In the genomic region with DNA sequence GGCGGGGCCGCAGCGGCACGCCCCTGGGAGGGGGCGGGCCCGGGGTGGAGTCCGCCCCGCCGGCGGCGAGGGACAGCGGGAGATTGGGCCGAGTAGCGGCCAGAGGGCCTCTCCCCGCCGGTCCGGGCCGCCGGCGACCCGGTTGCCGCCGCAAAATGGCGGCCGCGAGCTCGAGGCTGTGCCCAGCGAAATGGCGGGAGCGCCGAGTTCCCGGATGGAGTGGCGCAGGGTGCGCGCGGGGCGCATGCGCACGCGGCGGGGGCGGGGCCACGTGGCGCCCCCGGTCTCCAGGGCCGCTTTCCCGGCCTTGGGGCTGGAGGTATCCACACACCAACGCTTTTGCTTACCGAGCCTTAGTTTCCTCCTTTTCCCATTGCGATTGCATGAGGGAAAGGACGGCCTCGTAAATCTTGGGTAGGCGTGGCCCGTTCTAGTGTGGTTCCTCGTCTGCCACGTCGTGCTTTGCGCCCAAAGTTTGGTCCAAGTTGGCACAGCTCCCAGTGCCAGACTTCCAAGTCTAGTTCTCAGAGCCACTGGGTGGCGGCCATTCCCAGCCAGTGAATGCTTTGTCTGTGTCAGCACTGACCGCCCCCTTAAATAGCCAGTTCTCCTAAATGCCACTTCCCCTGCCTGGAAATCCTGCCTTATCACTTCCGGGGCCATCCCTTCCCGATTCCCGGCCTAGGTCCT, we compare ENCODE assay signal across 1 cellular context.
TF ChIP-seq lines count a peak whose summit lies in the region.

No MANE protein-coding gene starts in this region.

TF ChIP-seq in GM12878, 131 proteins besides CTCF, POLR2A, EP300 and RAD21 (continued from another document and continues in another):
- TF ChIP-seq, protein P1, sequence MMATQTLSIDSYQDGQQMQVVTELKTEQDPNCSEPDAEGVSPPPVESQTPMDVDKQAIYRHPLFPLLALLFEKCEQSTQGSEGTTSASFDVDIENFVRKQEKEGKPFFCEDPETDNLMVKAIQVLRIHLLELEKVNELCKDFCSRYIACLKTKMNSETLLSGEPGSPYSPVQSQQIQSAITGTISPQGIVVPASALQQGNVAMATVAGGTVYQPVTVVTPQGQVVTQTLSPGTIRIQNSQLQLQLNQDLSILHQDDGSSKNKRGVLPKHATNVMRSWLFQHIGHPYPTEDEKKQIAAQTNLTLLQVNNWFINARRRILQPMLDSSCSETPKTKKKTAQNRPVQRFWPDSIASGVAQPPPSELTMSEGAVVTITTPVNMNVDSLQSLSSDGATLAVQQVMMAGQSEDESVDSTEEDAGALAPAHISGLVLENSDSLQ (IDR thresholded peaks at IDR 0.05) = peak; percentile 12
- TF ChIP-seq, protein P2, sequence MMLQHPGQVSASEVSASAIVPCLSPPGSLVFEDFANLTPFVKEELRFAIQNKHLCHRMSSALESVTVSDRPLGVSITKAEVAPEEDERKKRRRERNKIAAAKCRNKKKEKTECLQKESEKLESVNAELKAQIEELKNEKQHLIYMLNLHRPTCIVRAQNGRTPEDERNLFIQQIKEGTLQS (IDR thresholded peaks at IDR 0.05; ENCODE audit: borderline replicate concordance, extremely low read depth, low read depth, low read length) = peak; percentile 64; the same call in 1 of the 2 replicates
- TF ChIP-seq CBX3 (IDR thresholded peaks at IDR 0.05; ENCODE audit: borderline replicate concordance, low read depth) (no peak), SUZ12 (IDR thresholded peaks at IDR 0.05; ENCODE audit: unreplicated experiment) (no peak), RFX5 (IDR thresholded peaks at IDR 0.05; ENCODE audit: low read depth, low read length) (no peak), PML (IDR thresholded peaks at IDR 0.05; ENCODE audit: low read length) (no peak), SMAD5 (IDR thresholded peaks at IDR 0.05; ENCODE audit: low read depth) (no peak; the same call in 1 of the 2 replicates), SPI1 (IDR thresholded peaks at IDR 0.05; ENCODE audit: borderline replicate concordance, insufficient read depth, low read depth, low read length) (no peak), MEF2A (IDR thresholded peaks at IDR 0.05; ENCODE audit: insufficient read depth, low read depth, low read length) (no peak), ZNF207 (IDR thresholded peaks at IDR 0.05; ENCODE audit: borderline replicate concordance) (no peak; the same call in 1 of the 2 replicates), YBX1 (IDR thresholded peaks at IDR 0.05) (no peak), TCF12 (IDR thresholded peaks at IDR 0.05; ENCODE audit: low read depth, low read length) (no peak), HCFC1 (IDR thresholded peaks at IDR 0.05; ENCODE audit: low read length) (peak; percentile 45; the same call in 1 of the 2 replicates), SMC3 (IDR thresholded peaks at IDR 0.05; ENCODE audit: borderline replicate concordance, low read length) (no peak), RAD51 (IDR thresholded peaks at IDR 0.05) (no peak), NFYA (IDR thresholded peaks at IDR 0.05; ENCODE audit: borderline replicate concordance, low read depth, low read length) (no peak), FOXM1 (IDR thresholded peaks at IDR 0.05; ENCODE audit: low read depth, low read length) (no peak), CEBPB (IDR thresholded peaks at IDR 0.05; ENCODE audit: borderline replicate concordance in 1 of 2, low read depth in 2 of 2, low read length in 2 of 2) (no peak), HDAC2 (IDR thresholded peaks at IDR 0.05) (no peak), RBBP5 (conservative IDR thresholded peaks at IDR 0.05) (no peak), NBN (IDR thresholded peaks at IDR 0.05) (0 out of 2 replicates have a peak, but pooled peaks have one; percentile 22), BRCA1 (IDR thresholded peaks at IDR 0.05; ENCODE audit: low read depth, low read length) (no peak), DPF2 (IDR thresholded peaks at IDR 0.05) (peak; percentile 91), ZNF24 (IDR thresholded peaks at IDR 0.05) (no peak), SIX5 (IDR thresholded peaks at IDR 0.05; ENCODE audit: low read depth, low read length, severe bottlenecking) (no peak), ZZZ3 (IDR thresholded peaks at IDR 0.05; ENCODE audit: control insufficient read depth, insufficient read length, low read depth) (no peak), SRF (IDR thresholded peaks at IDR 0.05; ENCODE audit: low read depth in 2 of 2, low read length in 2 of 2) (no peak), SREBF1 (IDR thresholded peaks at IDR 0.05; ENCODE audit: low read length) (no peak), KLF5 (IDR thresholded peaks at IDR 0.05; ENCODE audit: partially characterized antibody) (peak; percentile 74), SIN3A (IDR thresholded peaks at IDR 0.05; ENCODE audit: low read depth, low read length) (no peak), NR2C1 (IDR thresholded peaks at IDR 0.05) (peak; percentile 81), ZBED1 (IDR thresholded peaks at IDR 0.05; ENCODE audit: borderline replicate concordance) (no peak)
- TF ChIP-seq, protein P3, sequence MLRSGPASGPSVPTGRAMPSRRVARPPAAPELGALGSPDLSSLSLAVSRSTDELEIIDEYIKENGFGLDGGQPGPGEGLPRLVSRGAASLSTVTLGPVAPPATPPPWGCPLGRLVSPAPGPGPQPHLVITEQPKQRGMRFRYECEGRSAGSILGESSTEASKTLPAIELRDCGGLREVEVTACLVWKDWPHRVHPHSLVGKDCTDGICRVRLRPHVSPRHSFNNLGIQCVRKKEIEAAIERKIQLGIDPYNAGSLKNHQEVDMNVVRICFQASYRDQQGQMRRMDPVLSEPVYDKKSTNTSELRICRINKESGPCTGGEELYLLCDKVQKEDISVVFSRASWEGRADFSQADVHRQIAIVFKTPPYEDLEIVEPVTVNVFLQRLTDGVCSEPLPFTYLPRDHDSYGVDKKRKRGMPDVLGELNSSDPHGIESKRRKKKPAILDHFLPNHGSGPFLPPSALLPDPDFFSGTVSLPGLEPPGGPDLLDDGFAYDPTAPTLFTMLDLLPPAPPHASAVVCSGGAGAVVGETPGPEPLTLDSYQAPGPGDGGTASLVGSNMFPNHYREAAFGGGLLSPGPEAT (IDR thresholded peaks at IDR 0.05; ENCODE audit: low read depth) = no peak; the same call in 1 of the 2 replicates
- TF ChIP-seq, protein P4, sequence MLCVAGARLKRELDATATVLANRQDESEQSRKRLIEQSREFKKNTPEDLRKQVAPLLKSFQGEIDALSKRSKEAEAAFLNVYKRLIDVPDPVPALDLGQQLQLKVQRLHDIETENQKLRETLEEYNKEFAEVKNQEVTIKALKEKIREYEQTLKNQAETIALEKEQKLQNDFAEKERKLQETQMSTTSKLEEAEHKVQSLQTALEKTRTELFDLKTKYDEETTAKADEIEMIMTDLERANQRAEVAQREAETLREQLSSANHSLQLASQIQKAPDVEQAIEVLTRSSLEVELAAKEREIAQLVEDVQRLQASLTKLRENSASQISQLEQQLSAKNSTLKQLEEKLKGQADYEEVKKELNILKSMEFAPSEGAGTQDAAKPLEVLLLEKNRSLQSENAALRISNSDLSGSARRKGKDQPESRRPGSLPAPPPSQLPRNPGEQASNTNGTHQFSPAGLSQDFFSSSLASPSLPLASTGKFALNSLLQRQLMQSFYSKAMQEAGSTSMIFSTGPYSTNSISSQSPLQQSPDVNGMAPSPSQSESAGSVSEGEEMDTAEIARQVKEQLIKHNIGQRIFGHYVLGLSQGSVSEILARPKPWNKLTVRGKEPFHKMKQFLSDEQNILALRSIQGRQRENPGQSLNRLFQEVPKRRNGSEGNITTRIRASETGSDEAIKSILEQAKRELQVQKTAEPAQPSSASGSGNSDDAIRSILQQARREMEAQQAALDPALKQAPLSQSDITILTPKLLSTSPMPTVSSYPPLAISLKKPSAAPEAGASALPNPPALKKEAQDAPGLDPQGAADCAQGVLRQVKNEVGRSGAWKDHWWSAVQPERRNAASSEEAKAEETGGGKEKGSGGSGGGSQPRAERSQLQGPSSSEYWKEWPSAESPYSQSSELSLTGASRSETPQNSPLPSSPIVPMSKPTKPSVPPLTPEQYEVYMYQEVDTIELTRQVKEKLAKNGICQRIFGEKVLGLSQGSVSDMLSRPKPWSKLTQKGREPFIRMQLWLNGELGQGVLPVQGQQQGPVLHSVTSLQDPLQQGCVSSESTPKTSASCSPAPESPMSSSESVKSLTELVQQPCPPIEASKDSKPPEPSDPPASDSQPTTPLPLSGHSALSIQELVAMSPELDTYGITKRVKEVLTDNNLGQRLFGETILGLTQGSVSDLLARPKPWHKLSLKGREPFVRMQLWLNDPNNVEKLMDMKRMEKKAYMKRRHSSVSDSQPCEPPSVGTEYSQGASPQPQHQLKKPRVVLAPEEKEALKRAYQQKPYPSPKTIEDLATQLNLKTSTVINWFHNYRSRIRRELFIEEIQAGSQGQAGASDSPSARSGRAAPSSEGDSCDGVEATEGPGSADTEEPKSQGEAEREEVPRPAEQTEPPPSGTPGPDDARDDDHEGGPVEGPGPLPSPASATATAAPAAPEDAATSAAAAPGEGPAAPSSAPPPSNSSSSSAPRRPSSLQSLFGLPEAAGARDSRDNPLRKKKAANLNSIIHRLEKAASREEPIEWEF (IDR thresholded peaks at IDR 0.05; ENCODE audit: insufficient replicate concordance, low read depth, low read length) = no peak
- TF ChIP-seq, protein P5, sequence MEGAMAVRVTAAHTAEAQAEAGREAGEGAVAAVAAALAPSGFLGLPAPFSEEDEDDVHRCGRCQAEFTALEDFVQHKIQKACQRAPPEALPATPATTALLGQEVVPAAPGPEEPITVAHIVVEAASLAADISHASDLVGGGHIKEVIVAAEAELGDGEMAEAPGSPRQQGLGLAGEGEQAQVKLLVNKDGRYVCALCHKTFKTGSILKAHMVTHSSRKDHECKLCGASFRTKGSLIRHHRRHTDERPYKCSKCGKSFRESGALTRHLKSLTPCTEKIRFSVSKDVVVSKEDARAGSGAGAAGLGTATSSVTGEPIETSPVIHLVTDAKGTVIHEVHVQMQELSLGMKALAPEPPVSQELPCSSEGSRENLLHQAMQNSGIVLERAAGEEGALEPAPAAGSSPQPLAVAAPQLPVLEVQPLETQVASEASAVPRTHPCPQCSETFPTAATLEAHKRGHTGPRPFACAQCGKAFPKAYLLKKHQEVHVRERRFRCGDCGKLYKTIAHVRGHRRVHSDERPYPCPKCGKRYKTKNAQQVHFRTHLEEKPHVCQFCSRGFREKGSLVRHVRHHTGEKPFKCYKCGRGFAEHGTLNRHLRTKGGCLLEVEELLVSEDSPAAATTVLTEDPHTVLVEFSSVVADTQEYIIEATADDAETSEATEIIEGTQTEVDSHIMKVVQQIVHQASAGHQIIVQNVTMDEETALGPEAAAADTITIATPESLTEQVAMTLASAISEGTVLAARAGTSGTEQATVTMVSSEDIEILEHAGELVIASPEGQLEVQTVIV (IDR thresholded peaks at IDR 0.05; ENCODE audit: borderline replicate concordance, partially characterized antibody) = no peak
- TF ChIP-seq, protein P6, sequence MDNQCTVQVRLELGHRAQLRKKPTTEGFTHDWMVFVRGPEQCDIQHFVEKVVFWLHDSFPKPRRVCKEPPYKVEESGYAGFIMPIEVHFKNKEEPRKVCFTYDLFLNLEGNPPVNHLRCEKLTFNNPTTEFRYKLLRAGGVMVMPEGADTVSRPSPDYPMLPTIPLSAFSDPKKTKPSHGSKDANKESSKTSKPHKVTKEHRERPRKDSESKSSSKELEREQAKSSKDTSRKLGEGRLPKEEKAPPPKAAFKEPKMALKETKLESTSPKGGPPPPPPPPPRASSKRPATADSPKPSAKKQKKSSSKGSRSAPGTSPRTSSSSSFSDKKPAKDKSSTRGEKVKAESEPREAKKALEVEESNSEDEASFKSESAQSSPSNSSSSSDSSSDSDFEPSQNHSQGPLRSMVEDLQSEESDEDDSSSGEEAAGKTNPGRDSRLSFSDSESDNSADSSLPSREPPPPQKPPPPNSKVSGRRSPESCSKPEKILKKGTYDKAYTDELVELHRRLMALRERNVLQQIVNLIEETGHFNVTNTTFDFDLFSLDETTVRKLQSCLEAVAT (IDR thresholded peaks at IDR 0.05) = no peak; the same call in 1 of the 2 replicates
- TF ChIP-seq, protein P7, sequence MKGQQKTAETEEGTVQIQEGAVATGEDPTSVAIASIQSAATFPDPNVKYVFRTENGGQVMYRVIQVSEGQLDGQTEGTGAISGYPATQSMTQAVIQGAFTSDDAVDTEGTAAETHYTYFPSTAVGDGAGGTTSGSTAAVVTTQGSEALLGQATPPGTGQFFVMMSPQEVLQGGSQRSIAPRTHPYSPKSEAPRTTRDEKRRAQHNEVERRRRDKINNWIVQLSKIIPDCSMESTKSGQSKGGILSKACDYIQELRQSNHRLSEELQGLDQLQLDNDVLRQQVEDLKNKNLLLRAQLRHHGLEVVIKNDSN (IDR thresholded peaks at IDR 0.05; ENCODE audit: borderline replicate concordance, extremely low read length, insufficient read depth, low read depth, low read length) = peak; percentile 85
- TF ChIP-seq, protein P8, sequence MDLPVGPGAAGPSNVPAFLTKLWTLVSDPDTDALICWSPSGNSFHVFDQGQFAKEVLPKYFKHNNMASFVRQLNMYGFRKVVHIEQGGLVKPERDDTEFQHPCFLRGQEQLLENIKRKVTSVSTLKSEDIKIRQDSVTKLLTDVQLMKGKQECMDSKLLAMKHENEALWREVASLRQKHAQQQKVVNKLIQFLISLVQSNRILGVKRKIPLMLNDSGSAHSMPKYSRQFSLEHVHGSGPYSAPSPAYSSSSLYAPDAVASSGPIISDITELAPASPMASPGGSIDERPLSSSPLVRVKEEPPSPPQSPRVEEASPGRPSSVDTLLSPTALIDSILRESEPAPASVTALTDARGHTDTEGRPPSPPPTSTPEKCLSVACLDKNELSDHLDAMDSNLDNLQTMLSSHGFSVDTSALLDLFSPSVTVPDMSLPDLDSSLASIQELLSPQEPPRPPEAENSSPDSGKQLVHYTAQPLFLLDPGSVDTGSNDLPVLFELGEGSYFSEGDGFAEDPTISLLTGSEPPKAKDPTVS (IDR thresholded peaks at IDR 0.05; ENCODE audit: low read depth, low read length) = no peak
- TF ChIP-seq, protein P9, sequence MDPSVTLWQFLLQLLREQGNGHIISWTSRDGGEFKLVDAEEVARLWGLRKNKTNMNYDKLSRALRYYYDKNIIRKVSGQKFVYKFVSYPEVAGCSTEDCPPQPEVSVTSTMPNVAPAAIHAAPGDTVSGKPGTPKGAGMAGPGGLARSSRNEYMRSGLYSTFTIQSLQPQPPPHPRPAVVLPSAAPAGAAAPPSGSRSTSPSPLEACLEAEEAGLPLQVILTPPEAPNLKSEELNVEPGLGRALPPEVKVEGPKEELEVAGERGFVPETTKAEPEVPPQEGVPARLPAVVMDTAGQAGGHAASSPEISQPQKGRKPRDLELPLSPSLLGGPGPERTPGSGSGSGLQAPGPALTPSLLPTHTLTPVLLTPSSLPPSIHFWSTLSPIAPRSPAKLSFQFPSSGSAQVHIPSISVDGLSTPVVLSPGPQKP (IDR thresholded peaks at IDR 0.05; ENCODE audit: low read depth, low read length) = no peak
- TF ChIP-seq, protein P10, sequence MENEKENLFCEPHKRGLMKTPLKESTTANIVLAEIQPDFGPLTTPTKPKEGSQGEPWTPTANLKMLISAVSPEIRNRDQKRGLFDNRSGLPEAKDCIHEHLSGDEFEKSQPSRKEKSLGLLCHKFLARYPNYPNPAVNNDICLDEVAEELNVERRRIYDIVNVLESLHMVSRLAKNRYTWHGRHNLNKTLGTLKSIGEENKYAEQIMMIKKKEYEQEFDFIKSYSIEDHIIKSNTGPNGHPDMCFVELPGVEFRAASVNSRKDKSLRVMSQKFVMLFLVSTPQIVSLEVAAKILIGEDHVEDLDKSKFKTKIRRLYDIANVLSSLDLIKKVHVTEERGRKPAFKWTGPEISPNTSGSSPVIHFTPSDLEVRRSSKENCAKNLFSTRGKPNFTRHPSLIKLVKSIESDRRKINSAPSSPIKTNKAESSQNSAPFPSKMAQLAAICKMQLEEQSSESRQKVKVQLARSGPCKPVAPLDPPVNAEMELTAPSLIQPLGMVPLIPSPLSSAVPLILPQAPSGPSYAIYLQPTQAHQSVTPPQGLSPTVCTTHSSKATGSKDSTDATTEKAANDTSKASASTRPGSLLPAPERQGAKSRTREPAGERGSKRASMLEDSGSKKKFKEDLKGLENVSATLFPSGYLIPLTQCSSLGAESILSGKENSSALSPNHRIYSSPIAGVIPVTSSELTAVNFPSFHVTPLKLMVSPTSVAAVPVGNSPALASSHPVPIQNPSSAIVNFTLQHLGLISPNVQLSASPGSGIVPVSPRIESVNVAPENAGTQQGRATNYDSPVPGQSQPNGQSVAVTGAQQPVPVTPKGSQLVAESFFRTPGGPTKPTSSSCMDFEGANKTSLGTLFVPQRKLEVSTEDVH (IDR thresholded peaks at IDR 0.05; ENCODE audit: low read depth, partially characterized antibody) = peak; percentile 48
